ENCODE assay signal across 10 cellular contexts in genomic region chr1:109186704-109187071, GRCh38. TPM values are rescaled to one million over a fixed set of nuclear protein-coding genes. Genes with fewer than 3 reads are reported as not detected.
DNase-seq lines count a peak whose midpoint lies in the region; ATAC-seq and TF ChIP-seq lines count a peak whose summit lies in the region.
"Had no signal": no experiment of that assay in that cellular context is flagged by ENCODE, and none has a peak within 500 bp of the region (broad histone marks: within the 10 kb centered on the region; RNA-seq: fewer than 3 reads in every experiment).

No MANE protein-coding gene starts in this region.

- H3K4me2 ChIP-seq in OCI-LY7 (ENCODE audit: low read length), result no peak overlapping the region

- peak overlapping the region; percentile 20 for H3K9ac ChIP-seq in mucosa of stomach (ENCODE audit: low read length)

- WGBS in transverse colon (ENCODE audit: low coverage in 1 of 2), 2 donors, result 20 to 64% methylated on average over 1 to 8 of the region's 8 CpGs

- peaks cover 4% of the 10 kb centered on the region for H3K36me3 Mint-ChIP-seq in T-helper 17 cell (ENCODE audit: low read depth)

- H3K27me3 Mint-ChIP-seq in T-helper 17 cell, result no peaks in the 10 kb centered on the region

- no peak for TF ChIP-seq EP300 in transverse colon (IDR thresholded peaks at IDR 0.05; ENCODE audit: low read depth)

- no peak overlapping the region for H2AFZ ChIP-seq in OCI-LY7 (ENCODE audit: low read length)

- H3K9me2 ChIP-seq in OCI-LY7 (ENCODE audit: insufficient read depth, low read length), result no peaks in the 10 kb centered on the region

- peaks cover 5% of the 10 kb centered on the region for H3K4me1 Mint-ChIP-seq in T-helper 17 cell

- in situ Hi-C loops in transverse colon (cut with MboI; ENCODE audit: low pct_ligation_motif_present in 1 of 4, low pct_unique_long_range_greater_than_20kb in 1 of 4, low sequenced_read_pairs in 3 of 4), result no loop called here

- peak overlapping the region; percentile 3 for H3K27ac Mint-ChIP-seq in T-helper 17 cell

- no peak overlapping the region for H3K4me3 Mint-ChIP-seq in T-helper 17 cell

- BruUV-seq in OCI-LY7 (replicated peaks; lab: Mats Ljungman, UMichigan), result no TSS peak

- intact Hi-C loops in transverse colon (cut with DNase I; ENCODE audit: low total_unique reads), result no loop called here
- intact Hi-C loops in OCI-LY7 (cut with micrococcal nuclease; ENCODE audit: unreplicated experiment), result no loop called here

- DNase-seq in T-helper 17 cell (no peak), glomerular visceral epithelial cell (ENCODE audit: extremely low spot score) (peak; percentile 57), transverse colon (no peak), NCI-H1417 treated with DMSO at 0.1 percent for 48 hours (lab: John Stamatoyannopoulos, UW) (no peak), OCI-LY7 (ENCODE audit: low spot score) (no peak), GOT3 (lab: John Stamatoyannopoulos, UW) (no peak), H4 (ENCODE audit: low spot score) (no peak)
- DNase-seq: MM.1S, SHP77 had no signal

- no peak for TF ChIP-seq POLR2A in transverse colon (IDR thresholded peaks at IDR 0.05)

- H3K36me3 ChIP-seq in mucosa of stomach (ENCODE audit: control insufficient read depth, insufficient read depth, low read length) (no peaks in the 10 kb centered on the region), transverse colon (no peaks in the 10 kb centered on the region), OCI-LY7 (ENCODE audit: insufficient read depth, low read length) (no peaks in the 10 kb centered on the region)

- H3K4me1 ChIP-seq in mucosa of stomach (ENCODE audit: control insufficient read depth, insufficient read depth, low read length), result peaks cover 4% of the 10 kb centered on the region
- H3K4me1 ChIP-seq in transverse colon, result peaks cover 4 to 15% (median 6%) of the 10 kb centered on the region in 4 donors
- H3K4me1 ChIP-seq in OCI-LY7 (ENCODE audit: insufficient read depth, low read length, poor library complexity, severe bottlenecking), result no peaks in the 10 kb centered on the region

- H3K27ac ChIP-seq in transverse colon, result peak overlapping the region; percentile 22 to 69 (median 34)
- H3K27ac ChIP-seq in OCI-LY7 (ENCODE audit: low read depth, low read length, poor library complexity, severe bottlenecking), result no peak overlapping the region

- H3K9me3 ChIP-seq in T-helper 17 cell (ENCODE audit: control insufficient read depth, low read length, poor library complexity, severe bottlenecking), result no peaks in the 10 kb centered on the region
- no peaks in the 10 kb centered on the region for H3K9me3 ChIP-seq in mucosa of stomach (ENCODE audit: control insufficient read depth, low read length)
- no peaks in the 10 kb centered on the region for H3K9me3 ChIP-seq in transverse colon
- no peaks in the 10 kb centered on the region for H3K9me3 ChIP-seq in OCI-LY7 (ENCODE audit: low read length)

- TF ChIP-seq CTCF in transverse colon (IDR thresholded peaks at IDR 0.05) (no peak), OCI-LY7 (conservative IDR thresholded peaks at IDR 0.05; ENCODE audit: low read length) (no peak)

- ATAC-seq in T-helper 17 cell, result no peak

- H3K4me3 ChIP-seq in mucosa of stomach (ENCODE audit: low read length), result no peak overlapping the region
- H3K4me3 ChIP-seq in transverse colon, result no peak overlapping the region
- no peak overlapping the region for H3K4me3 ChIP-seq in OCI-LY7 (ENCODE audit: low read depth, low read length, poor library complexity, severe bottlenecking)

- POLR2A ChIA-PET in OCI-LY7 (lab: Charles Lee), result no interaction called here

- H4K20me1 ChIP-seq in OCI-LY7 (ENCODE audit: insufficient read depth, low read length), result no peaks in the 10 kb centered on the region

- H3K27me3 ChIP-seq in mucosa of stomach (ENCODE audit: control insufficient read depth, insufficient read depth, low read length) (no peaks in the 10 kb centered on the region), transverse colon (no peaks in the 10 kb centered on the region)

- H3K79me2 ChIP-seq in OCI-LY7 (ENCODE audit: insufficient read depth, low read depth, low read length), result no peaks in the 10 kb centered on the region

- CTCF ChIA-PET in OCI-LY7 (lab: Charles Lee; ENCODE audit: unreplicated experiment), result no interaction called here

RNA-seq across cellular contexts. Expression of gene SARS1, which starts 27.0 kb away (rescaled TPM):
- total RNA-seq in T-helper 17 cell, result 100 to 1,000 TPM in 1 of 2 donors, 10 to 100 TPM in 1; 90.8 to 120 TPM
- total RNA-seq in transverse colon, result 100 to 1,000 TPM in 3 of 4 donors, 10 to 100 TPM in 1; 79.4 to 150 (median 125) TPM
- total RNA-seq in OCI-LY7 (2014; rRNA removed; shearing (Covaris generic)), result 277 and 295 TPM in 2 replicates
- 290 and 323 TPM in 2 replicates for total RNA-seq in OCI-LY7 (2022)
- 227 and 230 TPM in 2 replicates for total RNA-seq in H4 (2014; rRNA removed; shearing (Covaris generic))
